ENCODE assay signal across 16 cellular contexts in genomic region chr5:129977810-129978209, GRCh38.
A peak's percentile ranks its signal among the peaks of the same experiment; 100 is the strongest.
DNase-seq lines count a peak whose midpoint lies in the region; ATAC-seq and TF ChIP-seq lines count a peak whose summit lies in the region.
"Had no signal": no experiment of that assay in that cellular context is flagged by ENCODE, and none has a peak within 500 bp of the region (broad histone marks: within the 10 kb centered on the region; RNA-seq: fewer than 3 reads in every experiment).

No MANE protein-coding gene starts in this region.

- H3K9me3 ChIP-seq in testis = no peaks in the 10 kb centered on the region
- H3K9me3 ChIP-seq: Peyer's patch, sigmoid colon, uterus had no signal

- ATAC-seq in GM18508 (IDR thresholded peaks at IDR 0.05; ENCODE audit: insufficient read depth, unreplicated experiment) (peak; percentile 84), GM21360 (IDR thresholded peaks at IDR 0.05; ENCODE audit: unreplicated experiment) (peak; percentile 52), HG02938 (IDR thresholded peaks at IDR 0.05; ENCODE audit: unreplicated experiment) (peak; percentile 90), HG03460 (IDR thresholded peaks at IDR 0.05; ENCODE audit: unreplicated experiment) (peak; percentile 85), HG02885 (IDR thresholded peaks at IDR 0.05; ENCODE audit: poor library complexity, unreplicated experiment) (no peak)
- ATAC-seq: activated CD8-positive, alpha-beta memory T cell treated with anti-CD3 and anti-CD28 coated beads, Interleukin-2, amount 10 ng/mL, durations not matched to agents 7 days and 5 days; stimulated activated memory B cell treated with anti-CD40 and anti-IgM and Interleukin-4, amounts not matched to agents 10 μg/mL and 1 μg/mL and 100 μg/mL, for 72 hours; WTC11 had no signal

- H3K27me3 ChIP-seq in testis = no peaks in the 10 kb centered on the region
- H3K27me3 ChIP-seq: Peyer's patch, sigmoid colon, uterus had no signal

- H3K27ac ChIP-seq in testis = no peak overlapping the region
- H3K27ac ChIP-seq: Peyer's patch, sigmoid colon, uterus had no signal

- TF ChIP-seq POLR2A in testis (IDR thresholded peaks at IDR 0.05) = no peak

- H3K4me1 ChIP-seq in testis = no peaks in the 10 kb centered on the region
- H3K4me1 ChIP-seq: Peyer's patch, uterus had no signal

- TF ChIP-seq CTCF in testis (IDR thresholded peaks at IDR 0.05) = no peak

- no peaks in the 10 kb centered on the region for H3K36me3 ChIP-seq in testis (ENCODE audit: low read depth, missing control alignments)
- H3K36me3 ChIP-seq: Peyer's patch, sigmoid colon, uterus had no signal

- H3K4me3 ChIP-seq in testis = no peak overlapping the region
- H3K4me3 ChIP-seq: Peyer's patch, sigmoid colon, uterus had no signal

- intact Hi-C loops in testis (cut with DNase I; ENCODE audit: low total_unique reads) = no loop called here

- no peak for DNase-seq in testis
- no peak for DNase-seq in activated CD4-positive, alpha-beta T cell treated with anti-CD3 and anti-CD28 coated beads for 4 hours
- DNase-seq in stimulated activated naive CD4-positive, alpha-beta T cell (lab: John Stamatoyannopoulos, UW) = no peak
- DNase-seq: activated CD8-positive, alpha-beta memory T cell treated with anti-CD3 and anti-CD28 coated beads, Interleukin-2, amount 10 ng/mL, durations not matched to agents 7 days and 5 days; hippocampal formation; NCI-H187 treated with DMSO at 0.1 percent for 48 hours; Peyer's patch; sigmoid colon; uterus had no signal
